ENCODE assay signal across 25 cellular contexts in the genomic region with DNA sequence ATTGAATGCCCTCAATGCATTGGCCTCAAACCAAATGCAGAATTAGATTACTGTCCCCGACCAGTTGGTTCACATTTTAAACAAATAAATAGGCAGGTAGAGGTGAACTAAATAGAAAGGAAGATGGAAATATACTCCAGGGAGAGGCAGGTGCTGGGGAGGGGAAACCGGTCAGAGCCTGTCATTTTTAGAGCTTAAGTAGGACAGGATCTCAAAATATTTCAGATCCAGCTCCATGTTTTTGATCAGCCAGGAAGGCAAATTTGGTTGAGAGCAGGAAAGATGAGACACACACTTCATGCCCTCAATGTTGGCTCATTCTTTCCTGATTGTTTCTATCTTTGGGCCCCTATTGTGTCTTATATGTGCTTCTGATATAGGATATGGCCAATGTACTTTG.
A peak's percentile ranks its signal among the peaks of the same experiment; 100 is the strongest.
DNase-seq lines count a peak whose midpoint lies in the region; ATAC-seq and TF ChIP-seq lines count a peak whose summit lies in the region.
"Had no signal": no experiment of that assay in that cellular context is flagged by ENCODE, and none has a peak within 500 bp of the region (broad histone marks: within the 10 kb centered on the region; RNA-seq: fewer than 3 reads in every experiment).

No MANE protein-coding gene starts in this region.

- H3K4me3 ChIP-seq in adrenal gland = no peak overlapping the region
- H3K4me3 ChIP-seq: cardiac muscle cell, GM23338, skin epidermis had no signal

- peaks cover 3% of the 10 kb centered on the region for H3K27me3 Mint-ChIP-seq in nephron progenitor cell (ENCODE audit: low read depth, poor library complexity)

- DNase-seq in NCI-H1092 treated with DMSO at 0.1 percent for 48 hours (lab: John Stamatoyannopoulos, UW) (peak; percentile 32), NCI-H1092 (lab: John Stamatoyannopoulos, UW) (no peak), NCI-H146 (lab: John Stamatoyannopoulos, UW) (peak; percentile 55), NCI-H510A treated with DMSO at 0.1 percent for 48 hours (lab: John Stamatoyannopoulos, UW) (peak; percentile 76), nephron progenitor cell (no peak), adrenal gland (no peak)
- DNase-seq: 8988T; activated CD4-positive, alpha-beta T cell treated with anti-CD3 and anti-CD28 coated beads for 36 hours; activated CD8-positive, alpha-beta memory T cell treated with anti-CD3 and anti-CD28 coated beads for 24 hours; activated naive CD4-positive, alpha-beta T cell treated with Interleukin-2 at 50 U/mL for 16 hours; activated T-cell treated with anti-CD3 and anti-CD28 coated beads, Interleukin-2, amount 50 U/mL, for 4 hours; AML-193; amniotic stem cell; head of caudate nucleus; left colon; mesenchymal stem cell; Right ventricle myocardium superior; stimulated activated CD4-positive, alpha-beta T cell treated with anti-CD3 and anti-CD28 coated beads, Interleukin-2, amount 100 ng/mL, for 24 hours had no signal

- no peak for TF ChIP-seq POLR2A in adrenal gland (IDR thresholded peaks at IDR 0.05)

- no peak overlapping the region for H3K27ac ChIP-seq in adrenal gland
- H3K27ac ChIP-seq: cardiac muscle cell, skin epidermis had no signal

- H3K27me3 ChIP-seq in adrenal gland = no peaks in the 10 kb centered on the region

- H3K4me1 ChIP-seq in adrenal gland (replicated peaks in 1 of 2) = no peaks in the 10 kb centered on the region

- peaks cover 39% of the 10 kb centered on the region for H3K36me3 Mint-ChIP-seq in nephron progenitor cell (ENCODE audit: low read depth)
- H3K36me3 Mint-ChIP-seq: stimulated activated effector memory CD8-positive, alpha-beta T cell treated with anti-CD3 and anti-CD28 coated beads, Interleukin-12 subunit alpha, Interleukin-12 subunit beta, amount 100 ng/mL, for 72 hours had no signal

- intact Hi-C loops in adrenal gland (cut with DNase I) = no loop called here

- TF ChIP-seq CTCF in nephron progenitor cell (IDR thresholded peaks at IDR 0.05) = no peak
- TF ChIP-seq CTCF in adrenal gland (IDR thresholded peaks at IDR 0.05) = no peak

- no peak for ATAC-seq in HG03457 (IDR thresholded peaks at IDR 0.05; ENCODE audit: unreplicated experiment)
- no peak for ATAC-seq in HG03135 (IDR thresholded peaks at IDR 0.05; ENCODE audit: unreplicated experiment)
- ATAC-seq: activated CD4-positive, alpha-beta T cell treated with anti-CD3 and anti-CD28 coated beads for 36 hours; activated T-cell treated with anti-CD3 and anti-CD28 coated beads, Interleukin-2, amount 50 U/mL, for 4 hours; GM23338; stimulated activated effector memory CD8-positive, alpha-beta T cell treated with anti-CD3 and anti-CD28 coated beads, Interleukin-12 subunit alpha, Interleukin-12 subunit beta, amount 100 ng/mL, for 72 hours had no signal

- H3K36me3 ChIP-seq in adrenal gland (replicated peaks in 1 of 2) = no peaks in the 10 kb centered on the region
- H3K36me3 ChIP-seq: cardiac muscle cell had no signal

- H3K4me3 Mint-ChIP-seq in nephron progenitor cell = no peak overlapping the region
- H3K4me3 Mint-ChIP-seq: activated CD4-positive, alpha-beta T cell treated with anti-CD3 and anti-CD28 coated beads for 36 hours; activated T-cell treated with anti-CD3 and anti-CD28 coated beads, Interleukin-2, amount 50 U/mL, for 4 hours; dendritic cell treated with granulocyte-macrophage colony-stimulating factor and Interleukin-4, amounts not matched to agents 40 ng/mL and 50 ng/mL, for 4 days; GM23338; stimulated activated effector memory CD8-positive, alpha-beta T cell treated with anti-CD3 and anti-CD28 coated beads, Interleukin-12 subunit alpha, Interleukin-12 subunit beta, amount 100 ng/mL, for 72 hours had no signal

- peaks cover 22% of the 10 kb centered on the region for H3K4me1 Mint-ChIP-seq in nephron progenitor cell
- H3K4me1 Mint-ChIP-seq: activated CD4-positive, alpha-beta T cell treated with anti-CD3 and anti-CD28 coated beads for 36 hours; stimulated activated effector memory CD8-positive, alpha-beta T cell treated with anti-CD3 and anti-CD28 coated beads, Interleukin-12 subunit alpha, Interleukin-12 subunit beta, amount 100 ng/mL, for 72 hours had no signal

- 92 to 99% (median 95%) methylated on average over 2 of the region's 2 CpGs for WGBS in adrenal gland, 4 donors

- no peaks in the 10 kb centered on the region for H3K9me3 ChIP-seq in adrenal gland (replicated peaks in 1 of 3)

- peak overlapping the region; percentile 30 for H3K27ac Mint-ChIP-seq in nephron progenitor cell
- H3K27ac Mint-ChIP-seq: activated CD4-positive, alpha-beta T cell treated with anti-CD3 and anti-CD28 coated beads for 36 hours; dendritic cell treated with granulocyte-macrophage colony-stimulating factor and Interleukin-4, amounts not matched to agents 40 ng/mL and 50 ng/mL, for 4 days; GM23338; stimulated activated effector memory CD8-positive, alpha-beta T cell treated with anti-CD3 and anti-CD28 coated beads, Interleukin-12 subunit alpha, Interleukin-12 subunit beta, amount 100 ng/mL, for 72 hours had no signal

- no peaks in the 10 kb centered on the region for H3K9me3 Mint-ChIP-seq in nephron progenitor cell
- H3K9me3 Mint-ChIP-seq: activated T-cell treated with anti-CD3 and anti-CD28 coated beads, Interleukin-2, amount 50 U/mL, for 4 hours; dendritic cell treated with granulocyte-macrophage colony-stimulating factor and Interleukin-4, amounts not matched to agents 40 ng/mL and 50 ng/mL, for 4 days; GM23338; stimulated activated effector memory CD8-positive, alpha-beta T cell treated with anti-CD3 and anti-CD28 coated beads, Interleukin-12 subunit alpha, Interleukin-12 subunit beta, amount 100 ng/mL, for 72 hours had no signal

Comparison
In these comparisons a context has a peak if more than half of its experiments do, and no peak if none do; other contexts are left out.
1. DNase-seq: peak in NCI-H1092 treated with DMSO at 0.1 percent for 48 hours (single experiment), NCI-H146 (single experiment) and NCI-H510A treated with DMSO at 0.1 percent for 48 hours (single experiment); none in NCI-H1092 (single experiment), nephron progenitor cell (single experiment) and adrenal gland (0 of 7).